In the genomic region with DNA sequence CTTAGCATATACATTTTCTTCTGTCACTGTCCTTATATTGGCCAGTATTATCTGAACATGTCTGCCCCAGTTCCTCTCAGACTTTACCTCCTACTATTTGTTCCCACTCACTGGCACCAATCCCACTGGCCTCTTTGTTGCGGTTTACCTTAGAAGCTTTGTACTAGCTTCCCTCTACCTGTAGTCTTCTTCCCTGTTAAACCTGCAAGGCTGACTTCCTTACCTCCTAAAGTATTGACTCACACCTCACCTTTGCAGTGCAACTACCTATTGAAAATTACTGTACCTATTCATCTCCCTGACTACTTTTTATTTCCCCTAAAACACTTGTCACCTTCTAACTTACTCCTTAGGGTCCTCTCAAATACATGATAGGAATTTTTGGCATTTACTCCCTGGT, we compare ENCODE assay signal across 21 cellular contexts.
DNase-seq lines count a peak whose midpoint lies in the region; ATAC-seq and TF ChIP-seq lines count a peak whose summit lies in the region.
"Had no signal": no experiment of that assay in that cellular context is flagged by ENCODE, and none has a peak within 500 bp of the region (broad histone marks: within the 10 kb centered on the region; RNA-seq: fewer than 3 reads in every experiment).

No MANE protein-coding gene starts in this region.

- no peaks in the 10 kb centered on the region for H3K27me3 Mint-ChIP-seq in WTC11 (ENCODE audit: low read depth)
- H3K27me3 Mint-ChIP-seq: B cell; CD4-positive, CD25-positive, alpha-beta regulatory T cell; CD8-positive, alpha-beta memory T cell had no signal

- no peaks in the 10 kb centered on the region for H3K9me3 Mint-ChIP-seq in WTC11
- H3K9me3 Mint-ChIP-seq: CD4-positive, CD25-positive, alpha-beta regulatory T cell had no signal

- H3K9me3 ChIP-seq in mammary epithelial cell (replicated peaks; ENCODE audit: insufficient read depth, low read length) (no peaks in the 10 kb centered on the region), breast epithelium (no peaks in the 10 kb centered on the region)
- H3K9me3 ChIP-seq: BLaER1 had no signal

- H3K4me2 ChIP-seq in mammary epithelial cell (ENCODE audit: insufficient read depth, low read depth, low read length), result no peak overlapping the region
- H3K4me2 ChIP-seq: BLaER1 had no signal

- peaks cover 45% of the 10 kb centered on the region for H3K79me2 ChIP-seq in mammary epithelial cell (ENCODE audit: insufficient read depth, low read length)

- TF ChIP-seq CTCF in mammary epithelial cell (conservative IDR thresholded peaks at IDR 0.05 in 1 of 2, IDR thresholded peaks at IDR 0.05 in 1 of 2; ENCODE audit: extremely low read depth in 1 of 2, insufficient read depth in 1 of 2, low read depth in 1 of 2, low read length in 2 of 2) (no peak), breast epithelium (IDR thresholded peaks at IDR 0.05) (no peak), WTC11 (IDR thresholded peaks at IDR 0.05) (no peak)

- peaks cover 22% of the 10 kb centered on the region for H3K4me1 Mint-ChIP-seq in WTC11
- H3K4me1 Mint-ChIP-seq: B cell; CD4-positive, CD25-positive, alpha-beta regulatory T cell; CD8-positive, alpha-beta memory T cell had no signal

- no peak overlapping the region for H3K4me3 Mint-ChIP-seq in WTC11
- H3K4me3 Mint-ChIP-seq: B cell; CD4-positive, CD25-positive, alpha-beta regulatory T cell; CD8-positive, alpha-beta memory T cell had no signal

- BruUV-seq in mammary epithelial cell (replicated peaks; lab: Mats Ljungman, UMichigan), result no TSS peak

- CTCF ChIA-PET in mammary epithelial cell (lab: Charles Lee; ENCODE audit: low non-redundant PET), result no interaction called here
- CTCF ChIA-PET in WTC11 (lab: Charles Lee), result no interaction called here

- no peak overlapping the region for H3K9ac ChIP-seq in mammary epithelial cell (ENCODE audit: insufficient read depth, low read length)
- H3K9ac ChIP-seq: BLaER1 had no signal

- dilution Hi-C loops in mammary epithelial cell (cut with HindIII; ENCODE audit: low sequenced_read_pairs), result no loop called here

- POLR2A ChIA-PET in WTC11 (lab: Charles Lee), result interaction anchor here (0.6 kb wide), 1 partner anchor 89 kb away, joined by 5 read pairs; no protein-coding TSS in a partner anchor

- in situ Hi-C loops in mammary epithelial cell (cut with MboI; ENCODE audit: low sequenced_read_pairs in 2 of 2), result no loop called here

- H3K4me1 ChIP-seq in mammary epithelial cell (ENCODE audit: insufficient read depth, low read length), result peaks cover 8% of the 10 kb centered on the region
- H3K4me1 ChIP-seq in breast epithelium, result no peaks in the 10 kb centered on the region
- H3K4me1 ChIP-seq: BLaER1 had no signal

- no peak for TF ChIP-seq POLR2A in breast epithelium (IDR thresholded peaks at IDR 0.05)

- no peaks in the 10 kb centered on the region for H3K36me3 Mint-ChIP-seq in WTC11
- H3K36me3 Mint-ChIP-seq: CD4-positive, CD25-positive, alpha-beta regulatory T cell; CD8-positive, alpha-beta memory T cell had no signal

- no peak overlapping the region for H2AFZ ChIP-seq in mammary epithelial cell (ENCODE audit: low read depth, low read length)

- no peaks in the 10 kb centered on the region for H4K20me1 ChIP-seq in mammary epithelial cell (ENCODE audit: insufficient read depth, low read length)
- H4K20me1 ChIP-seq: BLaER1 had no signal

- H3K36me3 ChIP-seq in mammary epithelial cell (ENCODE audit: insufficient read depth, low read length) (no peaks in the 10 kb centered on the region), breast epithelium (no peaks in the 10 kb centered on the region)
- H3K36me3 ChIP-seq: BLaER1 had no signal

- ATAC-seq in WTC11 (peak; percentile 39; the same call in 1 of the 2 replicates), esophagus mucosa (peak; percentile 82), GM19035 (IDR thresholded peaks at IDR 0.05; ENCODE audit: unreplicated experiment) (no peak)
- ATAC-seq: GM12878, HCT116 had no signal

- no peak overlapping the region; the same call in 1 of the 2 replicates for H3K27ac Mint-ChIP-seq in WTC11
- H3K27ac Mint-ChIP-seq: B cell; CD4-positive, CD25-positive, alpha-beta regulatory T cell; CD8-positive, alpha-beta memory T cell had no signal

- H3K4me3 ChIP-seq in mammary epithelial cell (replicated peaks in 1 of 3; ENCODE audit: insufficient read depth in 1 of 3, low read depth in 2 of 3, low read length in 3 of 3) (no peak overlapping the region), breast epithelium (no peak overlapping the region)
- H3K4me3 ChIP-seq: BLaER1, GM12878 had no signal

- H3K27me3 ChIP-seq in mammary epithelial cell (ENCODE audit: insufficient read depth, low read length) (no peaks in the 10 kb centered on the region), breast epithelium (no peaks in the 10 kb centered on the region)
- H3K27me3 ChIP-seq: BLaER1 had no signal

- 8% methylated on average over 1 of the region's 1 CpG for WGBS in mammary epithelial cell (ENCODE audit: low coverage, missing lambda C conversion rate)

- H3K27ac ChIP-seq in mammary epithelial cell (ENCODE audit: insufficient read depth, low read depth, low read length) (no peak overlapping the region), breast epithelium (no peak overlapping the region)
- H3K27ac ChIP-seq: 22Rv1, BLaER1, C4-2B had no signal

- DNase-seq in mammary epithelial cell (peak; percentile 18), breast epithelium (ENCODE audit: low spot score in 2 of 2) (no peak), WTC11 (ENCODE audit: low spot score) (no peak), kidney tubule cell (ENCODE audit: low spot score) (peak; percentile 20), NCI-H2171 (lab: John Stamatoyannopoulos, UW) (no peak)
- no peak for DNase-seq in activated CD8-positive, alpha-beta memory T cell treated with anti-CD3 and anti-CD28 coated beads, Interleukin-2, amount 50 U/mL, for 48 hours
- DNase-seq: CD4-positive, CD25-positive, alpha-beta regulatory T cell; CD8-positive, alpha-beta memory T cell; DMS 273 treated with DMSO at 0.1 percent for 48 hours; DMS79; EL; GDM1; H7 had no signal

- intact Hi-C loops in mammary epithelial cell (cut with micrococcal nuclease), result no loop called here
- intact Hi-C loops in breast epithelium (cut with DNase I; ENCODE audit: low total_unique reads), result no loop called here

TF ChIP-seq in WTC11, 78 proteins besides CTCF, POLR2A, EP300 and RAD21 (continues in another document):
- TF ChIP-seq, protein P1, sequence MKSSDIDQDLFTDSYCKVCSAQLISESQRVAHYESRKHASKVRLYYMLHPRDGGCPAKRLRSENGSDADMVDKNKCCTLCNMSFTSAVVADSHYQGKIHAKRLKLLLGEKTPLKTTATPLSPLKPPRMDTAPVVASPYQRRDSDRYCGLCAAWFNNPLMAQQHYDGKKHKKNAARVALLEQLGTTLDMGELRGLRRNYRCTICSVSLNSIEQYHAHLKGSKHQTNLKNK (CRISPR knock-in tag; IDR thresholded peaks at IDR 0.05), result no peak
- TF ChIP-seq, protein P2, sequence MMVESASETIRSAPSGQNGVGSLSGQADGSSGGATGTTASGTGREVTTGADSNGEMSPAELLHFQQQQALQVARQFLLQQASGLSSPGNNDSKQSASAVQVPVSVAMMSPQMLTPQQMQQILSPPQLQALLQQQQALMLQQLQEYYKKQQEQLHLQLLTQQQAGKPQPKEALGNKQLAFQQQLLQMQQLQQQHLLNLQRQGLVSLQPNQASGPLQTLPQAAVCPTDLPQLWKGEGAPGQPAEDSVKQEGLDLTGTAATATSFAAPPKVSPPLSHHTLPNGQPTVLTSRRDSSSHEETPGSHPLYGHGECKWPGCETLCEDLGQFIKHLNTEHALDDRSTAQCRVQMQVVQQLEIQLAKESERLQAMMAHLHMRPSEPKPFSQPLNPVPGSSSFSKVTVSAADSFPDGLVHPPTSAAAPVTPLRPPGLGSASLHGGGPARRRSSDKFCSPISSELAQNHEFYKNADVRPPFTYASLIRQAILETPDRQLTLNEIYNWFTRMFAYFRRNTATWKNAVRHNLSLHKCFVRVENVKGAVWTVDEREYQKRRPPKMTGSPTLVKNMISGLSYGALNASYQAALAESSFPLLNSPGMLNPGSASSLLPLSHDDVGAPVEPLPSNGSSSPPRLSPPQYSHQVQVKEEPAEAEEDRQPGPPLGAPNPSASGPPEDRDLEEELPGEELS (CRISPR knock-in tag; IDR thresholded peaks at IDR 0.05), result no peak
- TF ChIP-seq ZNF423 (CRISPR knock-in tag; IDR thresholded peaks at IDR 0.05) (no peak), JAZF1 (CRISPR knock-in tag; IDR thresholded peaks at IDR 0.05) (no peak), AR (CRISPR knock-in tag; IDR thresholded peaks at IDR 0.05) (no peak), SOX15 (CRISPR knock-in tag; IDR thresholded peaks at IDR 0.05) (no peak), IRF1 (CRISPR knock-in tag; IDR thresholded peaks at IDR 0.05) (no peak)

Comparison
In these comparisons a context has a peak if more than half of its experiments do, and no peak if none do; other contexts are left out.
1. DNase-seq: peak in mammary epithelial cell (single experiment) and kidney tubule cell (single experiment); none in breast epithelium (0 of 2), WTC11 (single experiment), NCI-H2171 (single experiment) and activated CD8-positive, alpha-beta memory T cell treated with anti-CD3 and anti-CD28 coated beads, Interleukin-2, amount 50 U/mL, for 48 hours (single experiment).